ENCODE assay signal across 9 cellular contexts in genomic region chr6:19205076-19205475, GRCh38.
"Had no signal": no experiment of that assay in that cellular context is flagged by ENCODE, and none has a peak within 500 bp of the region (broad histone marks: within the 10 kb centered on the region; RNA-seq: fewer than 3 reads in every experiment).

No MANE protein-coding gene starts in this region.

- H3K9me3 ChIP-seq: HAP-1 had no signal

- H2AFZ ChIP-seq: GM23338 had no signal

- H3K4me2 ChIP-seq: GM23338 had no signal

- DNase-seq: H7, HFFc6, IMR-90, KG1 had no signal

- H3K4me3 ChIP-seq: GM23338, HAP-1, K562 had no signal

- FAIRE-seq: HTR-8/SVneo, K562 had no signal

- ATAC-seq: GM23338, HCT116, K562 had no signal

- H3K36me3 ChIP-seq: HAP-1 had no signal

- H3K4me1 ChIP-seq: HAP-1 had no signal
